Comparison of ENCODE assay signal across 24 cellular contexts in the genomic region with DNA sequence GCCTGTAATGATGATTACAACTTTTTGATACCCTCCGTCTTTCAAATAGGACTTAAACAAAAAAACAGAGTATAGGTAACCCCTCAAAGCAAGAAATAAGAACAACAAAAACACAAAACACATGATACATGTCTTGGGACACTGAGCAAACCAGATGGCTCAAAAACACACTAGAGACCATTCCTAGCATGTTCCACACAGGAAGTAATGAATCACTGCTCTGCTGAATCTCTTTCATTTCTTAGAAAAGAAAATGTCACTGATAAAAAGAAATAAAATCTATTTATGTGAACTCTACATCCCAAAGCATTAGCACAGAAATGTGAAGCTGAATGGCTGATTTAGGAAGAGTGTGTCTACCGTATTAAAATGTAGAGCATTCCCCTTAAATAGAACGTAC.
DNase-seq lines count a peak whose midpoint lies in the region; ATAC-seq, FAIRE-seq and TF ChIP-seq lines count a peak whose summit lies in the region.
"Had no signal": no experiment of that assay in that cellular context is flagged by ENCODE, and none has a peak within 500 bp of the region (broad histone marks: within the 10 kb centered on the region; RNA-seq: fewer than 3 reads in every experiment).

No MANE protein-coding gene starts in this region.

- peaks cover 11% of the 10 kb centered on the region for H3K4me1 Mint-ChIP-seq in mesothelial cell of epicardium
- no peaks in the 10 kb centered on the region for H3K4me1 Mint-ChIP-seq in naive thymus-derived CD4-positive, alpha-beta T cell
- H3K4me1 Mint-ChIP-seq: immature natural killer cell had no signal

- no peak overlapping the region for H2BK15ac ChIP-seq in IMR-90 (ENCODE audit: low read depth, low read length)

- H3K27ac Mint-ChIP-seq in mesothelial cell of epicardium = peak overlapping the region; percentile 80
- no peak overlapping the region for H3K27ac Mint-ChIP-seq in naive thymus-derived CD4-positive, alpha-beta T cell
- H3K27ac Mint-ChIP-seq: immature natural killer cell had no signal

- no peak overlapping the region for H3K23ac ChIP-seq in IMR-90 (ENCODE audit: low read depth, low read length)

- intact Hi-C loops in IMR-90 (cut with micrococcal nuclease) = no loop called here
- intact Hi-C loops in naive thymus-derived CD4-positive, alpha-beta T cell (cut with micrococcal nuclease) = no loop called here

- H2AK9ac ChIP-seq in IMR-90 (replicated peaks; ENCODE audit: low read depth, low read length, poor library complexity) = no peak overlapping the region

- DNase-seq in IMR-90 (peak; percentile 54), epithelial cell of esophagus (ENCODE audit: low read depth) (peak; percentile 29), mesothelial cell of epicardium (ENCODE audit: low spot score in 2 of 2, unreplicated experiment in 2 of 2) (no peak), NCI-H82 (lab: John Stamatoyannopoulos, UW) (no peak), GM12892 (ENCODE audit: insufficient read length) (no peak)
- no peak for DNase-seq in naive thymus-derived CD4-positive, alpha-beta T cell
- DNase-seq: activated CD4-positive, CD25-positive, alpha-beta regulatory T cell treated with anti-CD3 and anti-CD28 coated beads, Interleukin-2, amount 50 U/mL, for 72 hours; activated effector memory CD4-positive, alpha-beta T cell treated with Interleukin-2 at 50 U/mL for 16 hours; adrenal gland; heart left ventricle; immature natural killer cell; Kasumi-1; mammary epithelial cell; NCI-H1105; stimulated activated CD4-positive, alpha-beta T cell treated with anti-CD3 and anti-CD28 coated beads, Interleukin-4, amount 100 ng/mL, for 1 hour; T-helper 9 cell had no signal

- no peak overlapping the region for H3K4me3 Mint-ChIP-seq in mesothelial cell of epicardium
- no peak overlapping the region for H3K4me3 Mint-ChIP-seq in naive thymus-derived CD4-positive, alpha-beta T cell
- H3K4me3 Mint-ChIP-seq: immature natural killer cell, nephron had no signal

- H2BK20ac ChIP-seq in IMR-90 (ENCODE audit: low read depth, low read length) = no peak overlapping the region

- peaks cover 11 to 24% (median 20%) of the 10 kb centered on the region in 10 experiments; a peak in 19 of 20 replicates for H3K4me1 ChIP-seq in BLaER1 treated with 17β-estradiol and CSF1 and Interleukin-3, amounts not matched to agents 10 nM and 100 nM
- H3K4me1 ChIP-seq in IMR-90 (ENCODE audit: control insufficient read depth, insufficient read depth, low read length) = no peaks in the 10 kb centered on the region
- H3K4me1 ChIP-seq in naive thymus-derived CD4-positive, alpha-beta T cell (ENCODE audit: control insufficient read depth in 2 of 2, insufficient read depth in 2 of 2, low read length in 2 of 2) = no peaks in the 10 kb centered on the region
- H3K4me1 ChIP-seq: adrenal gland, heart left ventricle, vagina had no signal

- no peak overlapping the region for H3K4me3 ChIP-seq in BLaER1 treated with 17β-estradiol and CSF1 and Interleukin-3, amounts not matched to agents 10 nM and 100 nM
- H3K4me3 ChIP-seq in IMR-90 (ENCODE audit: insufficient read depth, low read depth, low read length) = no peak overlapping the region
- H3K4me3 ChIP-seq in epithelial cell of esophagus (ENCODE audit: low read length) = no peak overlapping the region
- no peak overlapping the region for H3K4me3 ChIP-seq in naive thymus-derived CD4-positive, alpha-beta T cell (ENCODE audit: low read length)
- H3K4me3 ChIP-seq: adrenal gland, heart left ventricle, skin epidermis, vagina had no signal

- H3K79me1 ChIP-seq in IMR-90 (ENCODE audit: low read depth in 1 of 2, low read length in 2 of 2) = no peaks in the 10 kb centered on the region

- no peaks in the 10 kb centered on the region for H3K36me3 ChIP-seq in BLaER1 treated with 17β-estradiol and CSF1 and Interleukin-3, amounts not matched to agents 10 nM and 100 nM
- no peaks in the 10 kb centered on the region for H3K36me3 ChIP-seq in IMR-90 (ENCODE audit: control insufficient read depth, insufficient read depth, low read length)
- no peaks in the 10 kb centered on the region for H3K36me3 ChIP-seq in naive thymus-derived CD4-positive, alpha-beta T cell (ENCODE audit: control insufficient read depth in 2 of 3, insufficient read depth in 3 of 3, low read length in 3 of 3)
- H3K36me3 ChIP-seq: adrenal gland, BE2C, heart left ventricle, vagina had no signal

- no peaks in the 10 kb centered on the region for H4K20me1 ChIP-seq in BLaER1 treated with 17β-estradiol and CSF1 and Interleukin-3, amounts not matched to agents 10 nM and 100 nM
- H4K20me1 ChIP-seq in IMR-90 (ENCODE audit: insufficient read depth, low read length) = no peaks in the 10 kb centered on the region

- POLR2A ChIA-PET in IMR-90 (lab: Charles Lee; ENCODE audit: unreplicated experiment) = no interaction called here
- POLR2A ChIA-PET in naive thymus-derived CD4-positive, alpha-beta T cell (lab: Charles Lee) = no interaction called here

- H3K9me3 ChIP-seq in BLaER1 treated with 17β-estradiol and CSF1 and Interleukin-3, amounts not matched to agents 10 nM and 100 nM (replicated peaks in 1 of 11) = no peaks in the 10 kb centered on the region
- no peaks in the 10 kb centered on the region for H3K9me3 ChIP-seq in IMR-90 (ENCODE audit: control insufficient read depth, insufficient read depth, low read length)
- no peaks in the 10 kb centered on the region for H3K9me3 ChIP-seq in naive thymus-derived CD4-positive, alpha-beta T cell (ENCODE audit: control insufficient read depth in 2 of 3, low read length in 3 of 3)
- H3K9me3 ChIP-seq: adrenal gland, BE2C, vagina had no signal

- peak overlapping the region in 2 of 11 experiments; percentile 12 to 24; a peak in 2 of 22 replicates for H3K27ac ChIP-seq in BLaER1 treated with 17β-estradiol and CSF1 and Interleukin-3, amounts not matched to agents 10 nM and 100 nM
- H3K27ac ChIP-seq in IMR-90 (ENCODE audit: insufficient read depth, low read length) = peak overlapping the region; percentile 37; the same call in 1 of the 2 replicates
- H3K27ac ChIP-seq in naive thymus-derived CD4-positive, alpha-beta T cell (ENCODE audit: low read depth, low read length) = no peak overlapping the region
- H3K27ac ChIP-seq: adrenal gland, heart left ventricle, skin epidermis, vagina had no signal

- H4K5ac ChIP-seq in IMR-90 (ENCODE audit: low read depth, low read length) = no peak overlapping the region

- no peak overlapping the region for H3K18ac ChIP-seq in IMR-90 (ENCODE audit: low read depth, low read length)

- CTCF ChIA-PET in IMR-90 (lab: Yijun Ruan, JAX) = no interaction called here
- CTCF ChIA-PET in naive thymus-derived CD4-positive, alpha-beta T cell (lab: Charles Lee) = no interaction called here

- H2BK5ac ChIP-seq in IMR-90 (ENCODE audit: low read depth, low read length, poor library complexity, severe bottlenecking) = no peak overlapping the region

- H3K56ac ChIP-seq in IMR-90 (ENCODE audit: extremely low read depth, insufficient read depth, low read length) = no peak overlapping the region

- ATAC-seq in IMR-90 (ENCODE audit: low read depth) (peak; percentile 59), HG02798 (IDR thresholded peaks at IDR 0.05; ENCODE audit: poor library complexity, unreplicated experiment) (no peak)
- no peak for ATAC-seq in naive thymus-derived CD4-positive, alpha-beta T cell

- H3K9me1 ChIP-seq in IMR-90 (ENCODE audit: insufficient read depth, low read length) = no peaks in the 10 kb centered on the region

- H3K27me3 Mint-ChIP-seq in mesothelial cell of epicardium (ENCODE audit: low read depth) = no peaks in the 10 kb centered on the region
- H3K27me3 Mint-ChIP-seq in naive thymus-derived CD4-positive, alpha-beta T cell = no peaks in the 10 kb centered on the region

- in situ Hi-C loops in IMR-90 (cut with MboI; ENCODE audit: low sequenced_read_pairs) = no loop called here

- H2AFZ ChIP-seq in IMR-90 (replicated peaks; ENCODE audit: low read length, poor library complexity) = no peak overlapping the region

- TF ChIP-seq RAD21 in IMR-90 (IDR thresholded peaks at IDR 0.05; ENCODE audit: low read length) = no peak

- no TSS peak for BruUV-seq in IMR-90 (replicated peaks; lab: Mats Ljungman, UMichigan)

- H3K4me2 ChIP-seq in BLaER1 treated with 17β-estradiol and CSF1 and Interleukin-3, amounts not matched to agents 10 nM and 100 nM = peak overlapping the region; percentile 26 to 64 (median 41); a peak in 20 of 22 replicates
- no peak overlapping the region for H3K4me2 ChIP-seq in IMR-90 (ENCODE audit: low read depth, low read length)

- peaks cover 7% of the 10 kb centered on the region for H3K9me3 Mint-ChIP-seq in mesothelial cell of epicardium
- H3K9me3 Mint-ChIP-seq in naive thymus-derived CD4-positive, alpha-beta T cell = peaks cover 0 to 8% (median 0%) of the 10 kb centered on the region in 11 donors

- H2AK5ac ChIP-seq in IMR-90 (ENCODE audit: low read depth, low read length) = no peak overlapping the region

- dilution Hi-C loops in IMR-90 (cut with HindIII; ENCODE audit: low sequenced_read_pairs, unreplicated experiment) = no loop called here

- FAIRE-seq in GM12892 (lab: Jason Lieb, UNC) = no peak
- FAIRE-seq: endometrium, GM12891 had no signal

- TF ChIP-seq CTCF in IMR-90 (conservative IDR thresholded peaks at IDR 0.05; ENCODE audit: low read depth, low read length) (no peak), epithelial cell of esophagus (IDR thresholded peaks at IDR 0.05; ENCODE audit: insufficient read depth, low read depth, low read length, missing control alignments) (no peak), mesothelial cell of epicardium (IDR thresholded peaks at IDR 0.05; ENCODE audit: unreplicated experiment) (no peak)

- no peak overlapping the region for H3K14ac ChIP-seq in IMR-90 (replicated peaks; ENCODE audit: low read depth, low read length)

- no peaks in the 10 kb centered on the region for H3K27me3 ChIP-seq in BLaER1 treated with 17β-estradiol and CSF1 and Interleukin-3, amounts not matched to agents 10 nM and 100 nM
- no peaks in the 10 kb centered on the region for H3K27me3 ChIP-seq in IMR-90 (ENCODE audit: control insufficient read depth, insufficient read depth, low read length)
- no peaks in the 10 kb centered on the region for H3K27me3 ChIP-seq in naive thymus-derived CD4-positive, alpha-beta T cell (ENCODE audit: control insufficient read depth in 2 of 2, insufficient read depth in 2 of 2, low read length in 2 of 2)
- H3K27me3 ChIP-seq: adrenal gland, BE2C, heart left ventricle, vagina had no signal

- no peak overlapping the region for H2BK120ac ChIP-seq in IMR-90 (ENCODE audit: low read depth, low read length)

- TF ChIP-seq POLR2A in IMR-90 (IDR thresholded peaks at IDR 0.05; ENCODE audit: low read depth, low read length) = no peak
- no peak for TF ChIP-seq POLR2A in GM12892 (IDR thresholded peaks at IDR 0.05; ENCODE audit: low read depth, low read length)

- WGBS in IMR-90 (ENCODE audit: extremely low coverage in 2 of 2, insufficient read length in 1 of 2), 2 experiments = no CpG with 5 or more reads among the region's 3 CpGs

- no peak overlapping the region; a peak in 1 of 22 replicates for H3K9ac ChIP-seq in BLaER1 treated with 17β-estradiol and CSF1 and Interleukin-3, amounts not matched to agents 10 nM and 100 nM
- H3K9ac ChIP-seq in IMR-90 (ENCODE audit: low read depth, low read length) = no peak overlapping the region

- no peak overlapping the region for H3K4ac ChIP-seq in IMR-90 (ENCODE audit: low read depth, low read length)

- no peak overlapping the region for H4K91ac ChIP-seq in IMR-90 (ENCODE audit: insufficient read depth, low read depth, low read length)

- no peaks in the 10 kb centered on the region for H3K36me3 Mint-ChIP-seq in mesothelial cell of epicardium
- no peaks in the 10 kb centered on the region for H3K36me3 Mint-ChIP-seq in naive thymus-derived CD4-positive, alpha-beta T cell
- H3K36me3 Mint-ChIP-seq: immature natural killer cell had no signal

- no peak overlapping the region; a peak in 1 of 4 replicates for H4K8ac ChIP-seq in IMR-90 (ENCODE audit: low read depth in 2 of 2, low read length in 2 of 2)

Comparison
In these comparisons a context has a peak if more than half of its experiments do, and no peak if none do; other contexts are left out.
1. DNase-seq: peak in IMR-90 (single experiment) and epithelial cell of esophagus (single experiment); none in mesothelial cell of epicardium (0 of 2), NCI-H82 (single experiment), GM12892 (single experiment) and naive thymus-derived CD4-positive, alpha-beta T cell (0 of 9).